In genomic region chrX:54926978-54927377, GRCh38 we compare ENCODE assay signal across 27 cellular contexts.
"Had no signal": no experiment of that assay in that cellular context is flagged by ENCODE, and none has a peak within 500 bp of the region (broad histone marks: within the 10 kb centered on the region; RNA-seq: fewer than 3 reads in every experiment).

No MANE protein-coding gene starts in this region.

- H3K4me3 ChIP-seq: dorsolateral prefrontal cortex, gastrocnemius medialis, psoas muscle, sigmoid colon, testis, tibial artery, upper lobe of right lung, vagina had no signal

- H3K9me3 Mint-ChIP-seq: naive thymus-derived CD8-positive, alpha-beta T cell; stimulated activated effector memory CD8-positive, alpha-beta T cell treated with anti-CD3 and anti-CD28 coated beads, Interleukin-12 subunit alpha, Interleukin-12 subunit beta, amount 100 ng/mL, for 72 hours had no signal

- DNase-seq: cortex of kidney; dorsolateral prefrontal cortex; effector CD8-positive, alpha-beta T cell; endodermal cell; foreskin fibroblast; gastrocnemius medialis; head of caudate nucleus; kidney; mesendoderm; midbrain; naive thymus-derived CD8-positive, alpha-beta T cell; nephron progenitor cell; nucleus accumbens; psoas muscle; right cardiac atrium; sigmoid colon; stimulated activated CD4-positive, alpha-beta T cell treated with anti-CD3 and anti-CD28 coated beads, Interleukin-2, amount 100 ng/mL, for 24 hours; stimulated activated CD4-positive, alpha-beta T cell treated with anti-CD3 and anti-CD28 coated beads, Interleukin-4, amount 100 ng/mL, for 24 hours; stimulated activated naive CD4-positive, alpha-beta T cell treated with Interleukin-2 at 50 U/mL for 16 hours; substantia nigra; testis; tibial artery; upper lobe of right lung had no signal

- FAIRE-seq: kidney had no signal

- H3K36me3 ChIP-seq: gastrocnemius medialis, upper lobe of right lung had no signal

- H3K4me1 Mint-ChIP-seq: endodermal cell had no signal

- ATAC-seq: esophagus mucosa; naive thymus-derived CD8-positive, alpha-beta T cell; right cardiac atrium; stimulated activated effector memory CD8-positive, alpha-beta T cell treated with anti-CD3 and anti-CD28 coated beads, Interleukin-12 subunit alpha, Interleukin-12 subunit beta, amount 100 ng/mL, for 72 hours; upper lobe of right lung had no signal

- H3K4me1 ChIP-seq: gastrocnemius medialis, psoas muscle, testis, upper lobe of right lung, vagina had no signal

- H3K36me3 Mint-ChIP-seq: stimulated activated effector memory CD8-positive, alpha-beta T cell treated with anti-CD3 and anti-CD28 coated beads, Interleukin-12 subunit alpha, Interleukin-12 subunit beta, amount 100 ng/mL, for 72 hours had no signal

- H3K27ac Mint-ChIP-seq: endodermal cell; naive thymus-derived CD8-positive, alpha-beta T cell; nephron progenitor cell; stimulated activated effector memory CD8-positive, alpha-beta T cell treated with anti-CD3 and anti-CD28 coated beads, Interleukin-12 subunit alpha, Interleukin-12 subunit beta, amount 100 ng/mL, for 72 hours had no signal

- H3K27me3 ChIP-seq: gastrocnemius medialis, sigmoid colon, testis, tibial artery, upper lobe of right lung, vagina had no signal

- H3K9me3 ChIP-seq: gastrocnemius medialis, psoas muscle, sigmoid colon, testis, upper lobe of right lung, vagina had no signal

- H3K4me3 Mint-ChIP-seq: endodermal cell; naive thymus-derived CD8-positive, alpha-beta T cell; nephron progenitor cell; stimulated activated effector memory CD8-positive, alpha-beta T cell treated with anti-CD3 and anti-CD28 coated beads, Interleukin-12 subunit alpha, Interleukin-12 subunit beta, amount 100 ng/mL, for 72 hours had no signal

- H3K27ac ChIP-seq: dorsolateral prefrontal cortex, epithelial cell of prostate, psoas muscle, sigmoid colon, testis, tibial artery, upper lobe of right lung, vagina had no signal
